In genomic region chr5:142356318-142356715, GRCh38 we compare ENCODE assay signal across 1 cellular context.
TF ChIP-seq lines count a peak whose summit lies in the region.

No MANE protein-coding gene starts in this region.

TF ChIP-seq in WTC11, 78 proteins besides CTCF, POLR2A, EP300 and RAD21 (continued from another document):
- no peak for TF ChIP-seq ATF2 (CRISPR knock-in tag; IDR thresholded peaks at IDR 0.05; ENCODE audit: borderline replicate concordance, low read depth)
